ENCODE assay signal across 8 cellular contexts in the genomic region with DNA sequence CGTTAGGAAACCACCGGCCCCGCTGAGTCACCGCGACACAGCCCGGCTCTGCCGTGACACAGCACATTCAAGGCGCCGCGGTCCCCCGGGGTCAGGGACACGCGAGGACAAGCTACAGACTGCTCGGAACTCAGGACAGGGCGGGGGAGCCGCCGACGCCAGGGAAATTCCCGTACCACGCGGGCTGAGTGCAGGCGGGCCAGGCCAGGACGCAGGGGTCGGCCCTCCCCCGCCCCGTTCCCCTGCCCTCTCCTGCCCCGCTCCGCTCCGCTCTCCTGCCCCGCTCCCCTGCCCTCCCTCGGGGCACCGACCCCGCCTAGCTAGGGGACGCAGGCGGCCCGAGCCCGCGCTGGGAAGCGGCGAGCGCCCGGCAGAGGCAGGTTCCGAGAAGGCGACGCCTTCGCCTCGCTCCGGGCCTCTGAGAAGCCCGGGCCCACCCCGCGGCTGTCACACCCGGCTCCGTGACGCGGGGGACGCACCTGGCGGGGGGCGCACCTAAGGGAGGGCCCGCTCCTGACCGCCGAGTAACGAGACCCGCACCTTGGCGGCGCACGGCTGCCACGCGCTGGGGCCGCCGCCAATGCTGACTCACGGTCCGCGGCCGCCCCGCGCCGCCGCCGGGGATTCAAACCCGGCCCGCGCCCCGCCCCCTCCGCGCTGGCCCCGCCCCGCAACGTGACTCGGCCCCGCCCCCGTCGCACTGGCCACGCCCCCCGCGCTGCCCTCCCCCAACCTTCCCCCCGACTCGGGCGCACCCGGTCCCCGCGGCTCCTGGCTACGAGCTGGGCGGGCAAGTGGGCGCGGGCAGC. TPM values are rescaled to one million over a fixed set of nuclear protein-coding genes. Genes with fewer than 3 reads are reported as not detected.
A peak's percentile ranks its signal among the peaks of the same experiment; 100 is the strongest.
DNase-seq lines count a peak whose midpoint lies in the region; ATAC-seq and TF ChIP-seq lines count a peak whose summit lies in the region.

No MANE protein-coding gene starts in this region.

- no peak overlapping the region for H3K27ac Mint-ChIP-seq in nephron

- peak overlapping the region; percentile 64 to 77 (median 77) for H3K4me3 Mint-ChIP-seq in nephron

- DNase-seq in GM04503 (ENCODE audit: low read depth) (peak; percentile 30), fibroblast of peridontal ligament (ENCODE audit: extremely low read depth) (peak; percentile 52)
- DNase-seq in activated T-helper 1 cell treated with anti-CD3 and anti-CD28 coated beads, Interleukin-2, amount 50 U/mL, for 16 hours (ENCODE audit: low read depth in 1 of 2, low spot score in 1 of 2), result peak; percentile 44 to 62
- DNase-seq in stimulated activated naive CD4-positive, alpha-beta T cell treated with Interleukin-2 at 50 U/mL for 16 hours (lab: John Stamatoyannopoulos, UW), result peak; percentile 74

- H3K9me3 Mint-ChIP-seq in nephron, result no peaks in the 10 kb centered on the region

- no peak for TF ChIP-seq CTCF in nephron (IDR thresholded peaks at IDR 0.05; ENCODE audit: unreplicated experiment in 3 of 3)

- H3K36me3 Mint-ChIP-seq in nephron (ENCODE audit: low read depth), result peaks cover 4% of the 10 kb centered on the region

- peaks cover 13% of the 10 kb centered on the region for H3K4me1 Mint-ChIP-seq in nephron

- peak; percentile 48 for ATAC-seq in HG02885 (IDR thresholded peaks at IDR 0.05; ENCODE audit: poor library complexity, unreplicated experiment)
- ATAC-seq in HG02678 (IDR thresholded peaks at IDR 0.05; ENCODE audit: unreplicated experiment), result no peak

- peaks cover 15% of the 10 kb centered on the region for H3K27me3 Mint-ChIP-seq in nephron (ENCODE audit: low read depth)

TF ChIP-seq in PFSK-1, 5 proteins besides CTCF, POLR2A, EP300 and RAD21:
- TF ChIP-seq, protein P1, sequence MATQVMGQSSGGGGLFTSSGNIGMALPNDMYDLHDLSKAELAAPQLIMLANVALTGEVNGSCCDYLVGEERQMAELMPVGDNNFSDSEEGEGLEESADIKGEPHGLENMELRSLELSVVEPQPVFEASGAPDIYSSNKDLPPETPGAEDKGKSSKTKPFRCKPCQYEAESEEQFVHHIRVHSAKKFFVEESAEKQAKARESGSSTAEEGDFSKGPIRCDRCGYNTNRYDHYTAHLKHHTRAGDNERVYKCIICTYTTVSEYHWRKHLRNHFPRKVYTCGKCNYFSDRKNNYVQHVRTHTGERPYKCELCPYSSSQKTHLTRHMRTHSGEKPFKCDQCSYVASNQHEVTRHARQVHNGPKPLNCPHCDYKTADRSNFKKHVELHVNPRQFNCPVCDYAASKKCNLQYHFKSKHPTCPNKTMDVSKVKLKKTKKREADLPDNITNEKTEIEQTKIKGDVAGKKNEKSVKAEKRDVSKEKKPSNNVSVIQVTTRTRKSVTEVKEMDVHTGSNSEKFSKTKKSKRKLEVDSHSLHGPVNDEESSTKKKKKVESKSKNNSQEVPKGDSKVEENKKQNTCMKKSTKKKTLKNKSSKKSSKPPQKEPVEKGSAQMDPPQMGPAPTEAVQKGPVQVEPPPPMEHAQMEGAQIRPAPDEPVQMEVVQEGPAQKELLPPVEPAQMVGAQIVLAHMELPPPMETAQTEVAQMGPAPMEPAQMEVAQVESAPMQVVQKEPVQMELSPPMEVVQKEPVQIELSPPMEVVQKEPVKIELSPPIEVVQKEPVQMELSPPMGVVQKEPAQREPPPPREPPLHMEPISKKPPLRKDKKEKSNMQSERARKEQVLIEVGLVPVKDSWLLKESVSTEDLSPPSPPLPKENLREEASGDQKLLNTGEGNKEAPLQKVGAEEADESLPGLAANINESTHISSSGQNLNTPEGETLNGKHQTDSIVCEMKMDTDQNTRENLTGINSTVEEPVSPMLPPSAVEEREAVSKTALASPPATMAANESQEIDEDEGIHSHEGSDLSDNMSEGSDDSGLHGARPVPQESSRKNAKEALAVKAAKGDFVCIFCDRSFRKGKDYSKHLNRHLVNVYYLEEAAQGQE (IDR thresholded peaks at IDR 0.05; ENCODE audit: insufficient read depth in 1 of 2, low read depth in 2 of 2, low read length in 2 of 2), result peak in 1 of 2 experiments; percentile 44; a peak in 1 of 4 replicates
- TF ChIP-seq FOXP2 (optimal IDR thresholded peaks at IDR 0.05; ENCODE audit: borderline replicate concordance, extremely low read depth, extremely low read length, insufficient read depth) (no peak), TAF1 (IDR thresholded peaks at IDR 0.05; ENCODE audit: borderline replicate concordance, insufficient read depth, low read length) (0 out of 2 replicates have a peak, but pooled peaks have one; percentile 59), SIN3A (IDR thresholded peaks at IDR 0.05; ENCODE audit: borderline replicate concordance, insufficient read depth, low read length) (no peak), POLR2AphosphoS5 (IDR thresholded peaks at IDR 0.05; ENCODE audit: low read depth, low read length) (peak; percentile 62)

RNA-seq across cellular contexts. Expression of a gene that starts 27.5 kb away (rescaled TPM):
- polyA plus RNA-seq in PFSK-1 (2012; ENCODE audit: insufficient read length, low read depth), result 53.4 TPM

RNA-seq across cellular contexts. Expression of a gene that starts 27.6 kb away (rescaled TPM):
- polyA plus RNA-seq in PFSK-1 (2012; ENCODE audit: insufficient read length, low read depth), result 108 TPM

RNA-seq across cellular contexts. Expression of a gene that starts 35.2 kb away (rescaled TPM):
- polyA plus RNA-seq in PFSK-1 (2012; ENCODE audit: insufficient read length, low read depth), result 15.2 TPM

RNA-seq across cellular contexts. Expression of a gene that starts 41.3 kb away (rescaled TPM):
- 14.9 TPM for polyA plus RNA-seq in PFSK-1 (2012; ENCODE audit: insufficient read length, low read depth)

RNA-seq across cellular contexts. Expression of a gene that starts 45.8 kb away (rescaled TPM):
- polyA plus RNA-seq in PFSK-1 (2012; ENCODE audit: insufficient read length, low read depth), result 4.9 TPM
